1 cellular context compared by ENCODE assay signal in genomic region chr16:57803413-57803990, GRCh38.
TF ChIP-seq lines count a peak whose summit lies in the region.

No MANE protein-coding gene starts in this region.

TF ChIP-seq in HepG2, 621 proteins besides CTCF, POLR2A, EP300 and RAD21 (continued from another document and continues in another):
- TF ChIP-seq, protein P1, sequence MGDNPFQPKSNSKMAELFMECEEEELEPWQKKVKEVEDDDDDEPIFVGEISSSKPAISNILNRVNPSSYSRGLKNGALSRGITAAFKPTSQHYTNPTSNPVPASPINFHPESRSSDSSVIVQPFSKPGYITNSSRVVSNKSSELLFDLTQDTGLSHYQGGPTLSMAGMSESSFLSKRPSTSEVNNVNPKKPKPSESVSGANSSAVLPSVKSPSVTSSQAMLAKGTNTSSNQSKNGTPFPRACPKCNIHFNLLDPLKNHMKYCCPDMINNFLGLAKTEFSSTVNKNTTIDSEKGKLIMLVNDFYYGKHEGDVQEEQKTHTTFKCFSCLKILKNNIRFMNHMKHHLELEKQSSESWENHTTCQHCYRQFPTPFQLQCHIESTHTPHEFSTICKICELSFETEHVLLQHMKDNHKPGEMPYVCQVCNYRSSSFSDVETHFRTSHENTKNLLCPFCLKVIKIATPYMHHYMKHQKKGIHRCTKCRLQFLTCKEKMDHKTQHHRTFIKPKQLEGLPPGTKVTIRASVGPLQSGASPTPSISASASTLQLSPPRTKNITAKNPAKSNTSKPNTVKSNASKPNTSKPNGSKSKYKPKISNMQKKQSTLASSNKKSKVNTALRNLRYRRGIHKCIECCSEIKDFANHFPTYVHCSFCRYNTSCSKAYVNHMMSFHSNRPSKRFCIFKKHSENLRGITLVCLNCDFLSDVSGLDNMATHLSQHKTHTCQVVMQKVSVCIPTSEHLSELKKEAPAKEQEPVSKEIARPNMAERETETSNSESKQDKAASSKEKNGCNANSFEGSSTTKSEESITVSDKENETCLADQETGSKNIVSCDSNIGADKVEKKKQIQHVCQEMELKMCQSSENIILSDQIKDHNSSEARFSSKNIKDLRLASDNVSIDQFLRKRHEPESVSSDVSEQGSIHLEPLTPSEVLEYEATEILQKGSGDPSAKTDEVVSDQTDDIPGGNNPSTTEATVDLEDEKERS (CRISPR knock-in tag; IDR thresholded peaks at IDR 0.05): 0 out of 2 replicates have a peak, but pooled peaks have one; percentile 5
- no peak for TF ChIP-seq TBX2 (CRISPR knock-in tag; IDR thresholded peaks at IDR 0.05; ENCODE audit: borderline replicate concordance)
- TF ChIP-seq ISX (CRISPR knock-in tag; conservative IDR thresholded peaks at IDR 0.05): 0 out of 2 replicates have a peak, but pooled peaks have one; percentile 5
- TF ChIP-seq NR2F2 (IDR thresholded peaks at IDR 0.05; ENCODE audit: borderline replicate concordance, low read depth): no peak
- no peak for TF ChIP-seq ZBTB26 (CRISPR knock-in tag; IDR thresholded peaks at IDR 0.05; ENCODE audit: borderline replicate concordance)
- no peak for TF ChIP-seq CSRNP1 (CRISPR knock-in tag; IDR thresholded peaks at IDR 0.05)
- no peak for TF ChIP-seq FOXC1 (CRISPR knock-in tag; IDR thresholded peaks at IDR 0.05; ENCODE audit: borderline replicate concordance)
- TF ChIP-seq ZNF530 (CRISPR knock-in tag; IDR thresholded peaks at IDR 0.05; ENCODE audit: low read depth): no peak
- TF ChIP-seq, protein P2, sequence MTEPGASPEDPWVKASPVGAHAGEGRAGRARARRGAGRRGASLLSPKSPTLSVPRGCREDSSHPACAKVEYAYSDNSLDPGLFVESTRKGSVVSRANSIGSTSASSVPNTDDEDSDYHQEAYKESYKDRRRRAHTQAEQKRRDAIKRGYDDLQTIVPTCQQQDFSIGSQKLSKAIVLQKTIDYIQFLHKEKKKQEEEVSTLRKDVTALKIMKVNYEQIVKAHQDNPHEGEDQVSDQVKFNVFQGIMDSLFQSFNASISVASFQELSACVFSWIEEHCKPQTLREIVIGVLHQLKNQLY (CRISPR knock-in tag; IDR thresholded peaks at IDR 0.05): no peak
- TF ChIP-seq ZNF138 (CRISPR knock-in tag; IDR thresholded peaks at IDR 0.05; ENCODE audit: low read depth): no peak
- TF ChIP-seq, protein P3, sequence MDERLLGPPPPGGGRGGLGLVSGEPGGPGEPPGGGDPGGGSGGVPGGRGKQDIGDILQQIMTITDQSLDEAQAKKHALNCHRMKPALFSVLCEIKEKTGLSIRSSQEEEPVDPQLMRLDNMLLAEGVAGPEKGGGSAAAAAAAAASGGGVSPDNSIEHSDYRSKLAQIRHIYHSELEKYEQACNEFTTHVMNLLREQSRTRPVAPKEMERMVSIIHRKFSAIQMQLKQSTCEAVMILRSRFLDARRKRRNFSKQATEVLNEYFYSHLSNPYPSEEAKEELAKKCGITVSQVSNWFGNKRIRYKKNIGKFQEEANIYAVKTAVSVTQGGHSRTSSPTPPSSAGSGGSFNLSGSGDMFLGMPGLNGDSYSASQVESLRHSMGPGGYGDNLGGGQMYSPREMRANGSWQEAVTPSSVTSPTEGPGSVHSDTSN (CRISPR knock-in tag; IDR thresholded peaks at IDR 0.05): no peak
- no peak for TF ChIP-seq FOXJ3 (CRISPR knock-in tag; IDR thresholded peaks at IDR 0.05; ENCODE audit: borderline replicate concordance)
- no peak for TF ChIP-seq CSRNP2 (CRISPR knock-in tag; conservative IDR thresholded peaks at IDR 0.05; ENCODE audit: low read depth)
- TF ChIP-seq SMC3 (IDR thresholded peaks at IDR 0.05; ENCODE audit: low read length): no peak
- no peak for TF ChIP-seq JDP2 (CRISPR knock-in tag; IDR thresholded peaks at IDR 0.05; ENCODE audit: borderline replicate concordance)
- TF ChIP-seq, protein P4, sequence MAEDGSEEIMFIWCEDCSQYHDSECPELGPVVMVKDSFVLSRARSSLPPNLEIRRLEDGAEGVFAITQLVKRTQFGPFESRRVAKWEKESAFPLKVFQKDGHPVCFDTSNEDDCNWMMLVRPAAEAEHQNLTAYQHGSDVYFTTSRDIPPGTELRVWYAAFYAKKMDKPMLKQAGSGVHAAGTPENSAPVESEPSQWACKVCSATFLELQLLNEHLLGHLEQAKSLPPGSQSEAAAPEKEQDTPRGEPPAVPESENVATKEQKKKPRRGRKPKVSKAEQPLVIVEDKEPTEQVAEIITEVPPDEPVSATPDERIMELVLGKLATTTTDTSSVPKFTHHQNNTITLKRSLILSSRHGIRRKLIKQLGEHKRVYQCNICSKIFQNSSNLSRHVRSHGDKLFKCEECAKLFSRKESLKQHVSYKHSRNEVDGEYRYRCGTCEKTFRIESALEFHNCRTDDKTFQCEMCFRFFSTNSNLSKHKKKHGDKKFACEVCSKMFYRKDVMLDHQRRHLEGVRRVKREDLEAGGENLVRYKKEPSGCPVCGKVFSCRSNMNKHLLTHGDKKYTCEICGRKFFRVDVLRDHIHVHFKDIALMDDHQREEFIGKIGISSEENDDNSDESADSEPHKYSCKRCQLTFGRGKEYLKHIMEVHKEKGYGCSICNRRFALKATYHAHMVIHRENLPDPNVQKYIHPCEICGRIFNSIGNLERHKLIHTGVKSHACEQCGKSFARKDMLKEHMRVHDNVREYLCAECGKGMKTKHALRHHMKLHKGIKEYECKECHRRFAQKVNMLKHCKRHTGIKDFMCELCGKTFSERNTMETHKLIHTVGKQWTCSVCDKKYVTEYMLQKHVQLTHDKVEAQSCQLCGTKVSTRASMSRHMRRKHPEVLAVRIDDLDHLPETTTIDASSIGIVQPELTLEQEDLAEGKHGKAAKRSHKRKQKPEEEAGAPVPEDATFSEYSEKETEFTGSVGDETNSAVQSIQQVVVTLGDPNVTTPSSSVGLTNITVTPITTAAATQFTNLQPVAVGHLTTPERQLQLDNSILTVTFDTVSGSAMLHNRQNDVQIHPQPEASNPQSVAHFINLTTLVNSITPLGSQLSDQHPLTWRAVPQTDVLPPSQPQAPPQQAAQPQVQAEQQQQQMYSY (CRISPR knock-in tag; IDR thresholded peaks at IDR 0.05): no peak
- no peak for TF ChIP-seq KLF13 (CRISPR knock-in tag; IDR thresholded peaks at IDR 0.05)
- no peak for TF ChIP-seq TP53 (CRISPR knock-in tag; conservative IDR thresholded peaks at IDR 0.05)
- no peak for TF ChIP-seq ATF6 (CRISPR knock-in tag; conservative IDR thresholded peaks at IDR 0.05)
- TF ChIP-seq NONO (IDR thresholded peaks at IDR 0.05): no peak
- TF ChIP-seq NONO (CRISPR knock-in tag; conservative IDR thresholded peaks at IDR 0.05): no peak
- TF ChIP-seq, protein P5, sequence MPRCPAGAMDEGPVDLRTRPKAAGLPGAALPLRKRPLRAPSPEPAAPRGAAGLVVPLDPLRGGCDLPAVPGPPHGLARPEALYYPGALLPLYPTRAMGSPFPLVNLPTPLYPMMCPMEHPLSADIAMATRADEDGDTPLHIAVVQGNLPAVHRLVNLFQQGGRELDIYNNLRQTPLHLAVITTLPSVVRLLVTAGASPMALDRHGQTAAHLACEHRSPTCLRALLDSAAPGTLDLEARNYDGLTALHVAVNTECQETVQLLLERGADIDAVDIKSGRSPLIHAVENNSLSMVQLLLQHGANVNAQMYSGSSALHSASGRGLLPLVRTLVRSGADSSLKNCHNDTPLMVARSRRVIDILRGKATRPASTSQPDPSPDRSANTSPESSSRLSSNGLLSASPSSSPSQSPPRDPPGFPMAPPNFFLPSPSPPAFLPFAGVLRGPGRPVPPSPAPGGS (CRISPR knock-in tag; IDR thresholded peaks at IDR 0.05): no peak
- TF ChIP-seq ETV5 (CRISPR knock-in tag; IDR thresholded peaks at IDR 0.05; ENCODE audit: borderline replicate concordance): peak; percentile 8; the same call in 1 of the 2 replicates
- TF ChIP-seq CHD4 (IDR thresholded peaks at IDR 0.05; ENCODE audit: borderline replicate concordance, low read length): no peak
- no peak for TF ChIP-seq ATF7-NPFF (CRISPR knock-in tag; IDR thresholded peaks at IDR 0.05; ENCODE audit: low read depth)
- TF ChIP-seq RARG (CRISPR knock-in tag; IDR thresholded peaks at IDR 0.05; ENCODE audit: low read depth): no peak
- no peak for TF ChIP-seq POLR2AphosphoS2 (IDR thresholded peaks at IDR 0.05; ENCODE audit: low read depth, low read length)
- TF ChIP-seq ZNF281 (CRISPR knock-in tag; IDR thresholded peaks at IDR 0.05; ENCODE audit: borderline replicate concordance): peak; percentile 2; the same call in 1 of the 2 replicates
- TF ChIP-seq NCOA1 (CRISPR knock-in tag; IDR thresholded peaks at IDR 0.05): 0 out of 2 replicates have a peak, but pooled peaks have one; percentile 38
- no peak for TF ChIP-seq NR3C1 (CRISPR knock-in tag; IDR thresholded peaks at IDR 0.05)
- TF ChIP-seq ZNF768 (CRISPR knock-in tag; IDR thresholded peaks at IDR 0.05): 0 out of 2 replicates have a peak, but pooled peaks have one; percentile 22
- TF ChIP-seq NRL (CRISPR knock-in tag; IDR thresholded peaks at IDR 0.05; ENCODE audit: borderline replicate concordance): 0 out of 2 replicates have a peak, but pooled peaks have one; percentile 10
- no peak for TF ChIP-seq ZNF546 (CRISPR knock-in tag; conservative IDR thresholded peaks at IDR 0.05)
- no peak; the same call in 1 of the 2 replicates for TF ChIP-seq HOMEZ (CRISPR knock-in tag; IDR thresholded peaks at IDR 0.05; ENCODE audit: low read depth)
- TF ChIP-seq ZSCAN9 (CRISPR knock-in tag; IDR thresholded peaks at IDR 0.05; ENCODE audit: borderline replicate concordance): 0 out of 2 replicates have a peak, but pooled peaks have one; percentile 25
- no peak for TF ChIP-seq SRY (CRISPR knock-in tag; IDR thresholded peaks at IDR 0.05)
